In the genomic region with DNA sequence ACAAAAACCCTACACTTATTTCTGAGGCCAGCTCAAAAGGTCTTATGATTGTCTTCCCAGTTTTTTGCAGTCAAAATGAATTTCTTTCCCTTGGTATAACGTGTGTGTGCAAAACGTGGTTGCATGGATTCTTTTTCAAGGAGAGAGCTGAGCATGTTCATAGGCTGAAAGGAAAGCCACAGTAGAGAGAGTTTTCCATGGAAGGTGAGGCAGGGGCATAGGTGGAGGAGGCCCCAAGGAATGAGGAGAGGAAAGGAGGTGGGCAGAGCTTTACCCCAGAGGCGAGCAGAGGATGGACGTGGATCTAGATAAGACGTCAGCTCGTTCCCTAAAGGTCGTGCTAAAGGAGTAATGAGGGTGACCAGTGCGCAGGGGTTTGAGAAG, we compare ENCODE assay signal across 1 cellular context.
TF ChIP-seq lines count a peak whose summit lies in the region.

No MANE protein-coding gene starts in this region.

TF ChIP-seq in HepG2, 621 proteins besides CTCF, POLR2A, EP300 and RAD21 (continued from another document and continues in another):
- TF ChIP-seq, protein P1, sequence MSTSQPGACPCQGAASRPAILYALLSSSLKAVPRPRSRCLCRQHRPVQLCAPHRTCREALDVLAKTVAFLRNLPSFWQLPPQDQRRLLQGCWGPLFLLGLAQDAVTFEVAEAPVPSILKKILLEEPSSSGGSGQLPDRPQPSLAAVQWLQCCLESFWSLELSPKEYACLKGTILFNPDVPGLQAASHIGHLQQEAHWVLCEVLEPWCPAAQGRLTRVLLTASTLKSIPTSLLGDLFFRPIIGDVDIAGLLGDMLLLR (CRISPR knock-in tag; IDR thresholded peaks at IDR 0.05), result 0 out of 2 replicates have a peak, but pooled peaks have one; percentile 10
- TF ChIP-seq U2AF2 (IDR thresholded peaks at IDR 0.05; ENCODE audit: low read depth, low read length) (no peak), RXRA (CRISPR knock-in tag; IDR thresholded peaks at IDR 0.05) (no peak), NFATC3 (CRISPR knock-in tag; IDR thresholded peaks at IDR 0.05) (0 out of 2 replicates have a peak, but pooled peaks have one; percentile 9), ZNF441 (CRISPR knock-in tag; IDR thresholded peaks at IDR 0.05; ENCODE audit: borderline replicate concordance) (no peak), MAFG (CRISPR knock-in tag; IDR thresholded peaks at IDR 0.05) (no peak), GLI4 (CRISPR knock-in tag; IDR thresholded peaks at IDR 0.05; ENCODE audit: borderline replicate concordance) (no peak), RORA (CRISPR knock-in tag; IDR thresholded peaks at IDR 0.05) (no peak), CHD4 (IDR thresholded peaks at IDR 0.05; ENCODE audit: borderline replicate concordance, low read length) (no peak; the same call in 1 of the 2 replicates), KDM2A (CRISPR knock-in tag; IDR thresholded peaks at IDR 0.05; ENCODE audit: borderline replicate concordance, low read depth) (no peak), ZNF562 (CRISPR knock-in tag; IDR thresholded peaks at IDR 0.05; ENCODE audit: borderline replicate concordance) (no peak), PHF5A (CRISPR knock-in tag; IDR thresholded peaks at IDR 0.05; ENCODE audit: low read depth, unreplicated experiment) (no peak), HNRNPH1 (optimal IDR thresholded peaks at IDR 0.05; ENCODE audit: low read depth, low read length) (no peak), NR2F1 (CRISPR knock-in tag; IDR thresholded peaks at IDR 0.05) (no peak), SOX5 (CRISPR knock-in tag; IDR thresholded peaks at IDR 0.05; ENCODE audit: borderline replicate concordance) (no peak), CCDC6 (CRISPR knock-in tag; IDR thresholded peaks at IDR 0.05) (no peak), ATAD3A (CRISPR knock-in tag; IDR thresholded peaks at IDR 0.05) (no peak), ZNF326 (CRISPR knock-in tag; IDR thresholded peaks at IDR 0.05; ENCODE audit: borderline replicate concordance) (no peak), STAT5B (CRISPR knock-in tag; IDR thresholded peaks at IDR 0.05) (no peak), MXI1 (IDR thresholded peaks at IDR 0.05; ENCODE audit: borderline replicate concordance, low read depth, low read length) (no peak), ZSCAN29 (CRISPR knock-in tag; conservative IDR thresholded peaks at IDR 0.05) (no peak), ZNF577 (CRISPR knock-in tag; IDR thresholded peaks at IDR 0.05; ENCODE audit: borderline replicate concordance, low read depth) (no peak), ZBTB7A (CRISPR knock-in tag; IDR thresholded peaks at IDR 0.05) (0 out of 2 replicates have a peak, but pooled peaks have one; percentile 63), REXO4 (CRISPR knock-in tag; IDR thresholded peaks at IDR 0.05; ENCODE audit: borderline replicate concordance) (no peak), KDM3A (CRISPR knock-in tag; IDR thresholded peaks at IDR 0.05; ENCODE audit: low read depth) (no peak), CCAR2 (optimal IDR thresholded peaks at IDR 0.05; ENCODE audit: low read depth, low read length) (no peak), YY1 (IDR thresholded peaks at IDR 0.05; ENCODE audit: insufficient read depth, insufficient replicate concordance, low read depth, low read length) (no peak), ZNF260 (CRISPR knock-in tag; IDR thresholded peaks at IDR 0.05; ENCODE audit: borderline replicate concordance, low read depth) (no peak), HNRNPL (IDR thresholded peaks at IDR 0.05; ENCODE audit: low read depth, low read length) (no peak), ZNF552 (CRISPR knock-in tag; IDR thresholded peaks at IDR 0.05; ENCODE audit: borderline replicate concordance) (no peak), ZNF234 (CRISPR knock-in tag; conservative IDR thresholded peaks at IDR 0.05) (no peak), ZNF44 (CRISPR knock-in tag; IDR thresholded peaks at IDR 0.05) (no peak)
- TF ChIP-seq, protein P2, sequence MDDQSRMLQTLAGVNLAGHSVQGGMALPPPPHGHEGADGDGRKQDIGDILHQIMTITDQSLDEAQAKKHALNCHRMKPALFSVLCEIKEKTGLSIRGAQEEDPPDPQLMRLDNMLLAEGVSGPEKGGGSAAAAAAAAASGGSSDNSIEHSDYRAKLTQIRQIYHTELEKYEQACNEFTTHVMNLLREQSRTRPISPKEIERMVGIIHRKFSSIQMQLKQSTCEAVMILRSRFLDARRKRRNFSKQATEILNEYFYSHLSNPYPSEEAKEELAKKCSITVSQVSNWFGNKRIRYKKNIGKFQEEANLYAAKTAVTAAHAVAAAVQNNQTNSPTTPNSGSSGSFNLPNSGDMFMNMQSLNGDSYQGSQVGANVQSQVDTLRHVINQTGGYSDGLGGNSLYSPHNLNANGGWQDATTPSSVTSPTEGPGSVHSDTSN (CRISPR knock-in tag; IDR thresholded peaks at IDR 0.05; ENCODE audit: borderline replicate concordance), result no peak
- TF ChIP-seq, protein P3, sequence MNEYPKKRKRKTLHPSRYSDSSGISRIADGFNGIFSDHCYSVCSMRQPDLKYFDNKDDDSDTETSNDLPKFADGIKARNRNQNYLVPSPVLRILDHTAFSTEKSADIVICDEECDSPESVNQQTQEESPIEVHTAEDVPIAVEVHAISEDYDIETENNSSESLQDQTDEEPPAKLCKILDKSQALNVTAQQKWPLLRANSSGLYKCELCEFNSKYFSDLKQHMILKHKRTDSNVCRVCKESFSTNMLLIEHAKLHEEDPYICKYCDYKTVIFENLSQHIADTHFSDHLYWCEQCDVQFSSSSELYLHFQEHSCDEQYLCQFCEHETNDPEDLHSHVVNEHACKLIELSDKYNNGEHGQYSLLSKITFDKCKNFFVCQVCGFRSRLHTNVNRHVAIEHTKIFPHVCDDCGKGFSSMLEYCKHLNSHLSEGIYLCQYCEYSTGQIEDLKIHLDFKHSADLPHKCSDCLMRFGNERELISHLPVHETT (CRISPR knock-in tag; conservative IDR thresholded peaks at IDR 0.05), result 0 out of 2 replicates have a peak, but pooled peaks have one; percentile 10
- TF ChIP-seq, protein P4, sequence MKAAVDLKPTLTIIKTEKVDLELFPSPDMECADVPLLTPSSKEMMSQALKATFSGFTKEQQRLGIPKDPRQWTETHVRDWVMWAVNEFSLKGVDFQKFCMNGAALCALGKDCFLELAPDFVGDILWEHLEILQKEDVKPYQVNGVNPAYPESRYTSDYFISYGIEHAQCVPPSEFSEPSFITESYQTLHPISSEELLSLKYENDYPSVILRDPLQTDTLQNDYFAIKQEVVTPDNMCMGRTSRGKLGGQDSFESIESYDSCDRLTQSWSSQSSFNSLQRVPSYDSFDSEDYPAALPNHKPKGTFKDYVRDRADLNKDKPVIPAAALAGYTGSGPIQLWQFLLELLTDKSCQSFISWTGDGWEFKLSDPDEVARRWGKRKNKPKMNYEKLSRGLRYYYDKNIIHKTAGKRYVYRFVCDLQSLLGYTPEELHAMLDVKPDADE (CRISPR knock-in tag; IDR thresholded peaks at IDR 0.05), result no peak
- TF ChIP-seq, protein P5, sequence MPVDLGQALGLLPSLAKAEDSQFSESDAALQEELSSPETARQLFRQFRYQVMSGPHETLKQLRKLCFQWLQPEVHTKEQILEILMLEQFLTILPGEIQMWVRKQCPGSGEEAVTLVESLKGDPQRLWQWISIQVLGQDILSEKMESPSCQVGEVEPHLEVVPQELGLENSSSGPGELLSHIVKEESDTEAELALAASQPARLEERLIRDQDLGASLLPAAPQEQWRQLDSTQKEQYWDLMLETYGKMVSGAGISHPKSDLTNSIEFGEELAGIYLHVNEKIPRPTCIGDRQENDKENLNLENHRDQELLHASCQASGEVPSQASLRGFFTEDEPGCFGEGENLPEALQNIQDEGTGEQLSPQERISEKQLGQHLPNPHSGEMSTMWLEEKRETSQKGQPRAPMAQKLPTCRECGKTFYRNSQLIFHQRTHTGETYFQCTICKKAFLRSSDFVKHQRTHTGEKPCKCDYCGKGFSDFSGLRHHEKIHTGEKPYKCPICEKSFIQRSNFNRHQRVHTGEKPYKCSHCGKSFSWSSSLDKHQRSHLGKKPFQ (CRISPR knock-in tag; IDR thresholded peaks at IDR 0.05; ENCODE audit: insufficient replicate concordance), result no peak
- TF ChIP-seq, protein P6, sequence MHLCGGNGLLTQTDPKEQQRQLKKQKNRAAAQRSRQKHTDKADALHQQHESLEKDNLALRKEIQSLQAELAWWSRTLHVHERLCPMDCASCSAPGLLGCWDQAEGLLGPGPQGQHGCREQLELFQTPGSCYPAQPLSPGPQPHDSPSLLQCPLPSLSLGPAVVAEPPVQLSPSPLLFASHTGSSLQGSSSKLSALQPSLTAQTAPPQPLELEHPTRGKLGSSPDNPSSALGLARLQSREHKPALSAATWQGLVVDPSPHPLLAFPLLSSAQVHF (CRISPR knock-in tag; IDR thresholded peaks at IDR 0.05), result 0 out of 2 replicates have a peak, but pooled peaks have one; percentile 10
- TF ChIP-seq, protein P7, sequence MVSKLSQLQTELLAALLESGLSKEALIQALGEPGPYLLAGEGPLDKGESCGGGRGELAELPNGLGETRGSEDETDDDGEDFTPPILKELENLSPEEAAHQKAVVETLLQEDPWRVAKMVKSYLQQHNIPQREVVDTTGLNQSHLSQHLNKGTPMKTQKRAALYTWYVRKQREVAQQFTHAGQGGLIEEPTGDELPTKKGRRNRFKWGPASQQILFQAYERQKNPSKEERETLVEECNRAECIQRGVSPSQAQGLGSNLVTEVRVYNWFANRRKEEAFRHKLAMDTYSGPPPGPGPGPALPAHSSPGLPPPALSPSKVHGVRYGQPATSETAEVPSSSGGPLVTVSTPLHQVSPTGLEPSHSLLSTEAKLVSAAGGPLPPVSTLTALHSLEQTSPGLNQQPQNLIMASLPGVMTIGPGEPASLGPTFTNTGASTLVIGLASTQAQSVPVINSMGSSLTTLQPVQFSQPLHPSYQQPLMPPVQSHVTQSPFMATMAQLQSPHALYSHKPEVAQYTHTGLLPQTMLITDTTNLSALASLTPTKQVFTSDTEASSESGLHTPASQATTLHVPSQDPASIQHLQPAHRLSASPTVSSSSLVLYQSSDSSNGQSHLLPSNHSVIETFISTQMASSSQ (IDR thresholded peaks at IDR 0.05; ENCODE audit: low read depth), result no peak
- TF ChIP-seq, protein P7 (CRISPR knock-in tag; IDR thresholded peaks at IDR 0.05; ENCODE audit: borderline replicate concordance), result no peak
- TF ChIP-seq, protein P8, sequence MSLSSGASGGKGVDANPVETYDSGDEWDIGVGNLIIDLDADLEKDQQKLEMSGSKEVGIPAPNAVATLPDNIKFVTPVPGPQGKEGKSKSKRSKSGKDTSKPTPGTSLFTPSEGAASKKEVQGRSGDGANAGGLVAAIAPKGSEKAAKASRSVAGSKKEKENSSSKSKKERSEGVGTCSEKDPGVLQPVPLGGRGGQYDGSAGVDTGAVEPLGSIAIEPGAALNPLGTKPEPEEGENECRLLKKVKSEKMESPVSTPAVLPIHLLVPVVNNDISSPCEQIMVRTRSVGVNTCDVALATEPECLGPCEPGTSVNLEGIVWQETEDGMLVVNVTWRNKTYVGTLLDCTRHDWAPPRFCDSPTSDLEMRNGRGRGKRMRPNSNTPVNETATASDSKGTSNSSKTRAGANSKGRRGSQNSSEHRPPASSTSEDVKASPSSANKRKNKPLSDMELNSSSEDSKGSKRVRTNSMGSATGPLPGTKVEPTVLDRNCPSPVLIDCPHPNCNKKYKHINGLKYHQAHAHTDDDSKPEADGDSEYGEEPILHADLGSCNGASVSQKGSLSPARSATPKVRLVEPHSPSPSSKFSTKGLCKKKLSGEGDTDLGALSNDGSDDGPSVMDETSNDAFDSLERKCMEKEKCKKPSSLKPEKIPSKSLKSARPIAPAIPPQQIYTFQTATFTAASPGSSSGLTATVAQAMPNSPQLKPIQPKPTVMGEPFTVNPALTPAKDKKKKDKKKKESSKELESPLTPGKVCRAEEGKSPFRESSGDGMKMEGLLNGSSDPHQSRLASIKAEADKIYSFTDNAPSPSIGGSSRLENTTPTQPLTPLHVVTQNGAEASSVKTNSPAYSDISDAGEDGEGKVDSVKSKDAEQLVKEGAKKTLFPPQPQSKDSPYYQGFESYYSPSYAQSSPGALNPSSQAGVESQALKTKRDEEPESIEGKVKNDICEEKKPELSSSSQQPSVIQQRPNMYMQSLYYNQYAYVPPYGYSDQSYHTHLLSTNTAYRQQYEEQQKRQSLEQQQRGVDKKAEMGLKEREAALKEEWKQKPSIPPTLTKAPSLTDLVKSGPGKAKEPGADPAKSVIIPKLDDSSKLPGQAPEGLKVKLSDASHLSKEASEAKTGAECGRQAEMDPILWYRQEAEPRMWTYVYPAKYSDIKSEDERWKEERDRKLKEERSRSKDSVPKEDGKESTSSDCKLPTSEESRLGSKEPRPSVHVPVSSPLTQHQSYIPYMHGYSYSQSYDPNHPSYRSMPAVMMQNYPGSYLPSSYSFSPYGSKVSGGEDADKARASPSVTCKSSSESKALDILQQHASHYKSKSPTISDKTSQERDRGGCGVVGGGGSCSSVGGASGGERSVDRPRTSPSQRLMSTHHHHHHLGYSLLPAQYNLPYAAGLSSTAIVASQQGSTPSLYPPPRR (CRISPR knock-in tag; IDR thresholded peaks at IDR 0.05; ENCODE audit: borderline replicate concordance), result no peak
- TF ChIP-seq, protein P9, sequence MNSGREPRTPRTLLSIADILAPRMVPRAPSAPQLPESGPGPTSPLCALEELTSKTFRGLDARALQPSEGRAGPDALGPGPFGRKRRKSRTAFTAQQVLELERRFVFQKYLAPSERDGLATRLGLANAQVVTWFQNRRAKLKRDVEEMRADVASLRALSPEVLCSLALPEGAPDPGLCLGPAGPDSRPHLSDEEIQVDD (CRISPR knock-in tag; IDR thresholded peaks at IDR 0.05; ENCODE audit: borderline replicate concordance), result no peak
- TF ChIP-seq, protein P10, sequence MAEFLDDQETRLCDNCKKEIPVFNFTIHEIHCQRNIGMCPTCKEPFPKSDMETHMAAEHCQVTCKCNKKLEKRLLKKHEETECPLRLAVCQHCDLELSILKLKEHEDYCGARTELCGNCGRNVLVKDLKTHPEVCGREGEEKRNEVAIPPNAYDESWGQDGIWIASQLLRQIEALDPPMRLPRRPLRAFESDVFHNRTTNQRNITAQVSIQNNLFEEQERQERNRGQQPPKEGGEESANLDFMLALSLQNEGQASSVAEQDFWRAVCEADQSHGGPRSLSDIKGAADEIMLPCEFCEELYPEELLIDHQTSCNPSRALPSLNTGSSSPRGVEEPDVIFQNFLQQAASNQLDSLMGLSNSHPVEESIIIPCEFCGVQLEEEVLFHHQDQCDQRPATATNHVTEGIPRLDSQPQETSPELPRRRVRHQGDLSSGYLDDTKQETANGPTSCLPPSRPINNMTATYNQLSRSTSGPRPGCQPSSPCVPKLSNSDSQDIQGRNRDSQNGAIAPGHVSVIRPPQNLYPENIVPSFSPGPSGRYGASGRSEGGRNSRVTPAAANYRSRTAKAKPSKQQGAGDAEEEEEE (CRISPR knock-in tag; IDR thresholded peaks at IDR 0.05; ENCODE audit: borderline replicate concordance), result no peak
